In the genomic region with DNA sequence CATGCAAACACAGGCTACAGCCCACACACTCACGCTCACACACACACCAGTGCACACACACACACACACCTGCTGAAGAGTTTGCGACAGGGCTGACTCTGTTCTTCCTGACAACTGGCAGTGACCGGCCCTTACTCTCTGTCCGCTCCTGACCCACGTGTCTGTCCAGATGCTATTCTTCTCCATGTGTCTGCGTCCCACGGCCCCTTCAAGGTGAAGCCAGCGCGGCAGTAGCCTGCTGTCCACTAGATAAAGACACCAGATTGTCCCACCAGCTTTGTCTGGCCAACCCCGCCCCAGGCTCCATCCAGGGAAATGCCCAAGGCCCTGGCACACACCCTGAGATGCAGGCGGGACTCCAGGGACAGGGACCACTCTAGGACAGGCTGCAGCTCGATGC, we compare ENCODE assay signal across 23 cellular contexts.
"Had no signal": no experiment of that assay in that cellular context is flagged by ENCODE, and none has a peak within 500 bp of the region (broad histone marks: within the 10 kb centered on the region; RNA-seq: fewer than 3 reads in every experiment).

No MANE protein-coding gene starts in this region.

- H3K4me3 Mint-ChIP-seq: dendritic cell treated with granulocyte-macrophage colony-stimulating factor and Interleukin-4, amounts not matched to agents 40 ng/mL and 50 ng/mL, for 4 days; endodermal cell; memory B cell; natural killer cell had no signal

- H3K4me1 ChIP-seq: gastrocnemius medialis, psoas muscle, spleen, stomach, thyroid gland, vagina had no signal

- H3K4me1 Mint-ChIP-seq: memory B cell, natural killer cell had no signal

- H3K27ac Mint-ChIP-seq: dendritic cell treated with granulocyte-macrophage colony-stimulating factor and Interleukin-4, amounts not matched to agents 40 ng/mL and 50 ng/mL, for 4 days; endodermal cell; memory B cell; natural killer cell had no signal

- H3K9me3 Mint-ChIP-seq: dendritic cell treated with granulocyte-macrophage colony-stimulating factor and Interleukin-4, amounts not matched to agents 40 ng/mL and 50 ng/mL, for 4 days; endodermal cell; memory B cell; natural killer cell had no signal

- H3K36me3 ChIP-seq: gastrocnemius medialis, neutrophil, spleen, stomach, thyroid gland, vagina had no signal

- H3K4me3 ChIP-seq: gastrocnemius medialis, lung, psoas muscle, skin epidermis, spleen, stomach, thyroid gland, vagina had no signal

- H3K36me3 Mint-ChIP-seq: memory B cell, natural killer cell had no signal

- DNase-seq: effector CD8-positive, alpha-beta T cell; endodermal cell; foreskin fibroblast; gastrocnemius medialis; left ventricle myocardium superior; natural killer cell; psoas muscle; right cardiac atrium; spleen; stimulated activated CD4-positive, alpha-beta T cell treated with anti-CD3 and anti-CD28 coated beads, Interleukin-15, amount 100 ng/mL, for 24 hours; stimulated activated CD4-positive, alpha-beta T cell treated with anti-CD3 and anti-CD28 coated beads, Interleukin-2, amount 100 ng/mL, for 48 hours; stimulated activated naive CD4-positive, alpha-beta T cell treated with Interleukin-2 at 50 U/mL for 16 hours; stomach; thyroid gland; trophoblast cell had no signal

- H3K9me3 ChIP-seq: gastrocnemius medialis, neutrophil, psoas muscle, spleen, stomach, thyroid gland, vagina had no signal

- ATAC-seq: esophagus mucosa, gastrocnemius medialis, left ventricle myocardium superior, natural killer cell, psoas muscle, right cardiac atrium had no signal

- H3K27me3 ChIP-seq: gastrocnemius medialis, neutrophil, thyroid gland, vagina had no signal

- H3K27me3 Mint-ChIP-seq: dendritic cell treated with granulocyte-macrophage colony-stimulating factor and Interleukin-4, amounts not matched to agents 40 ng/mL and 50 ng/mL, for 4 days; memory B cell had no signal

- H3K27ac ChIP-seq: epithelial cell of prostate, gastrocnemius medialis, neutrophil, psoas muscle, skin epidermis, spleen, stomach, thyroid gland, vagina had no signal
